Comparison of ENCODE assay signal across 31 cellular contexts in the genomic region with DNA sequence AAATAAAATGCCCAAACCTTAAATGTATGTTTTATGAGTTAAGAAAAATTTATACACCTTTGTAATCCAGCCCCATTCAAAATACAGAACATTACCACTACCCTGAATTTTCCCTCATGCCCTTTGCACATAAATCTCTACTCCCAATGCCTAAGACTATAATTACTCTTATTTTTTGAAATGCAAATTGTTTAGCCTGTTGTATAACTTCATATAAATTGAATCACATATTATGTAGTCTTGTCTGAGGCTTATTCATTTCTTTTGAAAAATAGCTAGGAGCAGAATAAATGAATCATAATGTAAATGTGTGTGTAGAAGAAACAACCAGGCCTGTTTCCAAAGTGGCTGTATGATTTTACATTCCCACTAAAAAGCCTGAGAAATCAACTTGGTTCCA.
"Had no signal": no experiment of that assay in that cellular context is flagged by ENCODE, and none has a peak within 500 bp of the region (broad histone marks: within the 10 kb centered on the region; RNA-seq: fewer than 3 reads in every experiment).

No MANE protein-coding gene starts in this region.

- H3K4me1 ChIP-seq: adrenal gland, ascending aorta, body of pancreas, breast epithelium had no signal

- H3K27ac ChIP-seq: adrenal gland, ascending aorta, body of pancreas, brain microvascular endothelial cell, breast epithelium, cardiac muscle cell had no signal

- H3K27me3 ChIP-seq: adrenal gland, ascending aorta, body of pancreas, brain microvascular endothelial cell, breast epithelium, cardiac muscle cell had no signal

- H3K9me3 ChIP-seq: adrenal gland, ascending aorta, body of pancreas, breast epithelium had no signal

- H3K36me3 ChIP-seq: adrenal gland, ascending aorta, brain microvascular endothelial cell, breast epithelium, cardiac muscle cell had no signal

- ATAC-seq: activated naive CD4-positive, alpha-beta T cell treated with anti-CD3 and anti-CD28 coated beads, Interleukin-2, amount 50 U/mL, for 72 hours; activated naive CD8-positive, alpha-beta T cell treated with anti-CD3 and anti-CD28 coated beads, Interleukin-2, amount 50 U/mL, for 24 hours; activated T-cell treated with anti-CD3 and anti-CD28 coated beads, Interleukin-2, amount 50 U/mL, for 4 hours; activated T-cell treated with anti-CD3 and anti-CD28 coated beads, Interleukin-2, amount 50 U/mL, for 72 hours; activated T-helper 17 cell treated with anti-CD3 and anti-CD28 coated beads, Interleukin-2, amount 50 U/mL, for 72 hours; body of pancreas had no signal

- DNase-seq: activated effector memory CD4-positive, alpha-beta T cell treated with anti-CD3 and anti-CD28 coated beads, Interleukin-2, amount 50 U/mL, for 16 hours; activated effector memory CD4-positive, alpha-beta T cell treated with Interleukin-2 at 50 U/mL for 16 hours; activated gamma-delta T cell; activated gamma-delta T cell treated with Interleukin-2 at 50 U/mL for 16 hours; activated naive CD4-positive, alpha-beta T cell; activated naive CD4-positive, alpha-beta T cell treated with anti-CD3 and anti-CD28 coated beads for 36 hours; activated naive CD4-positive, alpha-beta T cell treated with anti-CD3 and anti-CD28 coated beads, Interleukin-2, amount 10 ng/mL, durations not matched to agents 7 days and 5 days; activated naive CD4-positive, alpha-beta T cell treated with anti-CD3 and anti-CD28 coated beads, Interleukin-2, amount 50 U/mL, for 16 hours; activated naive CD4-positive, alpha-beta T cell treated with Interleukin-2 at 50 U/mL for 16 hours; activated naive CD8-positive, alpha-beta T cell treated with anti-CD3 and anti-CD28 coated beads for 36 hours; activated naive CD8-positive, alpha-beta T cell treated with anti-CD3 and anti-CD28 coated beads, Interleukin-2, amount 10 ng/mL, durations not matched to agents 7 days and 5 days; activated naive CD8-positive, alpha-beta T cell treated with anti-CD3 and anti-CD28 coated beads, Interleukin-2, amount 50 U/mL, for 24 hours; activated T-cell treated with anti-CD3 and anti-CD28 coated beads, Interleukin-2, amount 50 U/mL, for 24 hours; activated T-cell treated with anti-CD3 and anti-CD28 coated beads, Interleukin-2, amount 50 U/mL, for 4 hours; activated T-cell treated with anti-CD3 and anti-CD28 coated beads, Interleukin-2, amount 50 U/mL, for 48 hours; activated T-cell treated with anti-CD3 and anti-CD28 coated beads, Interleukin-2, amount 50 U/mL, for 72 hours; adrenal gland; amniotic stem cell; amygdala; anterior cingulate cortex; aorta; body of pancreas; brain microvascular endothelial cell; caudate nucleus; central memory CD4-positive, alpha-beta T cell; cerebellar nuclear complex had no signal

- H3K4me3 ChIP-seq: adrenal gland, ascending aorta, body of pancreas, breast epithelium, cardiac muscle cell had no signal
